ENCODE assay signal across 9 cellular contexts in the genomic region with DNA sequence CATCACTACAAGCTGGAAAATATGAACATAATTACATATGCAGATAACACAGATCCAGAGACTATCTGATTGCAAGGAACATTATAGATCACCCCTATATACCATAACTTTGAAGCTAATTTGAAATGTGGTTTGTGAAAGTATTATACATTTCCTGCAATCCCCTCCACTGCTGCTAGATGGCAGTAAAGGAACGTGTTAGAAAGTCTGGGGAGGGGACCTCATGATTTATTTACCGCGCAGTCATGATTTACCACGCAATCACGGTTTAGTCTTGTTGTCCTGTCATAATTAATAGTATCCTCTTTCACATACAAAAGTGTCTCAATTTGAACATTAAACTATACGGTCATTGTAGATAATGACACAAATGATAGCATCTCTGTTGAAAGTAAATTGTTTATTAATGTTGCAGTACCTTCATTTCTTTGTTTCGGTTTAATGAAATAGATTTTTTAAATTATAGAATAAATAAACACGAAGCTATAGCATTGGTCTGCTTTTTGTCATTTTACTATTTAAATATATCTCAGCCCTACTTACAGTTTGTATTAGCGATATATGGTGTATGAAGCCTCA.
DNase-seq lines count a peak whose midpoint lies in the region; ATAC-seq and TF ChIP-seq lines count a peak whose summit lies in the region.
"Had no signal": no experiment of that assay in that cellular context is flagged by ENCODE, and none has a peak within 500 bp of the region (broad histone marks: within the 10 kb centered on the region; RNA-seq: fewer than 3 reads in every experiment).

No MANE protein-coding gene starts in this region.

- peak; percentile 3 to 53 for DNase-seq in NCI-H446 (lab: John Stamatoyannopoulos, UW)
- no peak for DNase-seq in NCI-H446 treated with DMSO at 0.1 percent for 48 hours (lab: John Stamatoyannopoulos, UW)
- DNase-seq in NCI-H460 (ENCODE audit: extremely low read depth, low read depth) = peak; percentile 74
- DNase-seq in activated CD4-positive, alpha-beta memory T cell treated with anti-CD3 and anti-CD28 coated beads for 36 hours = peak; percentile 58
- DNase-seq in esophagus squamous epithelium (lab: John Stamatoyannopoulos, UW) = no peak
- no peak for DNase-seq in osteoblast (ENCODE audit: insufficient read length, low spot score, missing footprints)

- POLR2A ChIA-PET in activated CD4-positive, alpha-beta memory T cell treated with anti-CD3 and anti-CD28 coated beads for 36 hours (lab: Charles Lee) = no interaction called here

- no peak overlapping the region for H3K27ac ChIP-seq in esophagus squamous epithelium
- no peak overlapping the region for H3K27ac ChIP-seq in osteoblast (ENCODE audit: low read depth, low read length)

- H3K4me3 ChIP-seq in esophagus squamous epithelium (no peak overlapping the region), osteoblast (ENCODE audit: insufficient read depth, low read length) (no peak overlapping the region)

- H3K36me3 ChIP-seq in esophagus squamous epithelium (no peaks in the 10 kb centered on the region), osteoblast (ENCODE audit: insufficient read depth, low read length) (no peaks in the 10 kb centered on the region)

- H3K4me3 Mint-ChIP-seq in activated CD4-positive, alpha-beta memory T cell treated with anti-CD3 and anti-CD28 coated beads for 36 hours = peak overlapping the region; percentile 35
- H3K4me3 Mint-ChIP-seq: dendritic cell treated with granulocyte-macrophage colony-stimulating factor and Interleukin-4, amounts not matched to agents 40 ng/mL and 50 ng/mL, for 4 days had no signal

- TF ChIP-seq POLR2A in esophagus squamous epithelium (IDR thresholded peaks at IDR 0.05) = no peak

- ATAC-seq in HG02678 (IDR thresholded peaks at IDR 0.05; ENCODE audit: unreplicated experiment) = peak; percentile 53
- no peak for ATAC-seq in GM19324 (IDR thresholded peaks at IDR 0.05; ENCODE audit: low FRiP score, unreplicated experiment)

- H3K4me1 ChIP-seq in esophagus squamous epithelium (no peaks in the 10 kb centered on the region), osteoblast (ENCODE audit: insufficient read depth, low read length) (peaks cover 3% of the 10 kb centered on the region)

- H3K9me3 Mint-ChIP-seq in activated CD4-positive, alpha-beta memory T cell treated with anti-CD3 and anti-CD28 coated beads for 36 hours = no peaks in the 10 kb centered on the region
- H3K9me3 Mint-ChIP-seq: dendritic cell treated with granulocyte-macrophage colony-stimulating factor and Interleukin-4, amounts not matched to agents 40 ng/mL and 50 ng/mL, for 4 days had no signal

- H3K36me3 Mint-ChIP-seq in activated CD4-positive, alpha-beta memory T cell treated with anti-CD3 and anti-CD28 coated beads for 36 hours = no peaks in the 10 kb centered on the region

- H3K27me3 ChIP-seq in esophagus squamous epithelium = peaks cover 0 to 11% (median 0%) of the 10 kb centered on the region in 4 donors
- H3K27me3 ChIP-seq in osteoblast (ENCODE audit: insufficient read depth, low read length) = peaks cover 24% of the 10 kb centered on the region

- TF ChIP-seq CTCF in esophagus squamous epithelium (IDR thresholded peaks at IDR 0.05) (peak in 5 of 6 experiments; percentile 54 to 74 (median 67)), osteoblast (IDR thresholded peaks at IDR 0.05; ENCODE audit: extremely low read depth, low read depth, low read length) (peak; percentile 82)

- peaks cover 3% of the 10 kb centered on the region for H3K4me1 Mint-ChIP-seq in activated CD4-positive, alpha-beta memory T cell treated with anti-CD3 and anti-CD28 coated beads for 36 hours (ENCODE audit: low read depth)

- H3K4me2 ChIP-seq in osteoblast (ENCODE audit: insufficient read depth, low read length) = peak overlapping the region; percentile 43

- H3K79me2 ChIP-seq in osteoblast (ENCODE audit: insufficient read depth, low read length) = no peaks in the 10 kb centered on the region

- intact Hi-C loops in activated CD4-positive, alpha-beta memory T cell treated with anti-CD3 and anti-CD28 coated beads for 36 hours (cut with micrococcal nuclease) = loop anchor here (1.0 to 5.0 kb wide), 3 partner anchors 207 to 613 kb away; no protein-coding TSS in a partner anchor
- intact Hi-C loops in esophagus squamous epithelium (cut with DNase I) = no loop called here

- H3K27me3 Mint-ChIP-seq in activated CD4-positive, alpha-beta memory T cell treated with anti-CD3 and anti-CD28 coated beads for 36 hours = no peaks in the 10 kb centered on the region

- 15 to 16% methylated on average over 9 of the region's 9 CpGs for WGBS in esophagus squamous epithelium, 2 donors

- CTCF ChIA-PET in activated CD4-positive, alpha-beta memory T cell treated with anti-CD3 and anti-CD28 coated beads for 36 hours (lab: Charles Lee) = interaction anchor here (0.5 to 2.8 kb wide), 29 partner anchors 9 to 611 kb away, joined by 3 to 23 read pairs (median 4); no protein-coding TSS in a partner anchor

- H3K9me3 ChIP-seq in esophagus squamous epithelium (no peaks in the 10 kb centered on the region), osteoblast (ENCODE audit: low read depth, low read length) (no peaks in the 10 kb centered on the region)

- H2AFZ ChIP-seq in osteoblast (ENCODE audit: low read length) = no peak overlapping the region

- H4K20me1 ChIP-seq in osteoblast (ENCODE audit: insufficient read depth, low read length) = no peaks in the 10 kb centered on the region

- no peak overlapping the region for H3K27ac Mint-ChIP-seq in activated CD4-positive, alpha-beta memory T cell treated with anti-CD3 and anti-CD28 coated beads for 36 hours
- H3K27ac Mint-ChIP-seq: dendritic cell treated with granulocyte-macrophage colony-stimulating factor and Interleukin-4, amounts not matched to agents 40 ng/mL and 50 ng/mL, for 4 days had no signal

Comparison
In these comparisons a context has a peak if more than half of its experiments do, and no peak if none do; other contexts are left out.
1. DNase-seq: peak in NCI-H446 (2 of 2), NCI-H460 (single experiment) and activated CD4-positive, alpha-beta memory T cell treated with anti-CD3 and anti-CD28 coated beads for 36 hours (single experiment); none in NCI-H446 treated with DMSO at 0.1 percent for 48 hours (single experiment), esophagus squamous epithelium (single experiment) and osteoblast (single experiment).